ENCODE assay signal across 17 cellular contexts in the genomic region with DNA sequence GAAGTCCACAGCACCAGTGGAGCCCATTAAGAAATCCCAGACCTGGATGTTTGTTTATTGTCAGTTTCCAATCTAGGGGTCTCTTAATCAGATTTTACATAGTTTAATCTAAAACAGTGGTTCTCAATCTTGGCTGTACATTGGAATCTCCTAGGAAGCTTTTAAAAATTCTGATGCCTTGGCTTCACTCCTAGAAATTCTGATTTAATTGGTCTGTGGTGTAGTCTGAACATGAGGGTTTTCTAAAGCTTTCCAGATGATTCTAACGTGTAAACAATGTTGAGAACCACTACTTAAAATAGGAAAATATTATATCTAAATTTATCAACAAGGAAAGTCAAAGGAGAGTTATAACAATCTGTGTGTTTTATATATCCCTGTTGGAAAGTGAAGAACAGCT. TPM values are rescaled to one million over a fixed set of nuclear protein-coding genes. Genes with fewer than 3 reads are reported as not detected.
DNase-seq lines count a peak whose midpoint lies in the region.
"Had no signal": no experiment of that assay in that cellular context is flagged by ENCODE, and none has a peak within 500 bp of the region (broad histone marks: within the 10 kb centered on the region; RNA-seq: fewer than 3 reads in every experiment).

No MANE protein-coding gene starts in this region.

- H4K20me1 ChIP-seq in Karpas-422 (ENCODE audit: insufficient read depth, low read depth, low read length) = no peaks in the 10 kb centered on the region
- H4K20me1 ChIP-seq: BLaER1 treated with 17β-estradiol and CSF1 and Interleukin-3, amounts not matched to agents 10 nM and 100 nM had no signal

- H3K4me3 ChIP-seq in adipocyte (ENCODE audit: low read length) = no peak overlapping the region
- no peak overlapping the region for H3K4me3 ChIP-seq in Karpas-422 (ENCODE audit: low read length)
- H3K4me3 ChIP-seq: BLaER1 treated with 17β-estradiol and CSF1 and Interleukin-3, amounts not matched to agents 10 nM and 100 nM had no signal

- H3K4me1 ChIP-seq in adipocyte (ENCODE audit: control insufficient read depth, insufficient read depth, low read length) = peaks cover 10% of the 10 kb centered on the region
- H3K4me1 ChIP-seq in Karpas-422 (ENCODE audit: low read length) = peaks cover 2% of the 10 kb centered on the region
- H3K4me1 ChIP-seq: BLaER1 treated with 17β-estradiol and CSF1 and Interleukin-3, amounts not matched to agents 10 nM and 100 nM had no signal

- H3K9me3 ChIP-seq in adipocyte (ENCODE audit: control insufficient read depth, low read length) (no peaks in the 10 kb centered on the region), Karpas-422 (ENCODE audit: low read length) (no peaks in the 10 kb centered on the region)
- H3K9me3 ChIP-seq: BLaER1 treated with 17β-estradiol and CSF1 and Interleukin-3, amounts not matched to agents 10 nM and 100 nM had no signal

- H3K27me3 ChIP-seq in adipocyte (replicated peaks; ENCODE audit: control insufficient read depth, insufficient read depth, low read length) = no peaks in the 10 kb centered on the region
- H3K27me3 ChIP-seq in Karpas-422 (ENCODE audit: low read length) = no peaks in the 10 kb centered on the region
- H3K27me3 ChIP-seq: BLaER1 treated with 17β-estradiol and CSF1 and Interleukin-3, amounts not matched to agents 10 nM and 100 nM had no signal

- DNase-seq in GM04503 (ENCODE audit: low read depth) (peak; percentile 33), adipocyte (ENCODE audit: low read depth) (peak; percentile 63), fibroblast of gingiva (ENCODE audit: low read depth) (peak; percentile 72), iPS-NIHi7 (ENCODE audit: extremely low spot score) (no peak), T-helper 1 cell (no peak), Karpas-422 (no peak)
- no peak for DNase-seq in activated naive CD4-positive, alpha-beta T cell treated with anti-CD3 and anti-CD28 coated beads, Interleukin-2, amount 50 U/mL, for 16 hours
- DNase-seq: CD4-positive, alpha-beta T cell; GOT3; HCEC 1CT; NCI-H1048; NCI-H1694; NCI-H526 treated with DMSO at 0.1 percent for 48 hours; SW 1271 had no signal

- H3K4me2 ChIP-seq in Karpas-422 (ENCODE audit: low read depth, low read length, poor library complexity, severe bottlenecking) = no peak overlapping the region
- H3K4me2 ChIP-seq: BLaER1 treated with 17β-estradiol and CSF1 and Interleukin-3, amounts not matched to agents 10 nM and 100 nM; KMS-11 had no signal

- H3K79me2 ChIP-seq in Karpas-422 (ENCODE audit: low read length) = no peaks in the 10 kb centered on the region

- H3K27ac ChIP-seq in Karpas-422 (ENCODE audit: low read length) = no peak overlapping the region
- H3K27ac ChIP-seq: BLaER1 treated with 17β-estradiol and CSF1 and Interleukin-3, amounts not matched to agents 10 nM and 100 nM; HL-60; KMS-11 had no signal

- no peaks in the 10 kb centered on the region for H3K9me2 ChIP-seq in Karpas-422 (replicated peaks; ENCODE audit: insufficient read depth, low read length)

- H3K9ac ChIP-seq in adipocyte (ENCODE audit: low read length) (no peak overlapping the region), Karpas-422 (ENCODE audit: low read length) (no peak overlapping the region)
- H3K9ac ChIP-seq: BLaER1 treated with 17β-estradiol and CSF1 and Interleukin-3, amounts not matched to agents 10 nM and 100 nM; KMS-11 had no signal

- no peaks in the 10 kb centered on the region for H3K36me3 ChIP-seq in adipocyte (ENCODE audit: control insufficient read depth, insufficient read depth, low read length, severe bottlenecking)
- no peaks in the 10 kb centered on the region for H3K36me3 ChIP-seq in Karpas-422 (ENCODE audit: insufficient read depth, low read length)
- H3K36me3 ChIP-seq: BLaER1 treated with 17β-estradiol and CSF1 and Interleukin-3, amounts not matched to agents 10 nM and 100 nM had no signal

- no peak overlapping the region for H2AFZ ChIP-seq in Karpas-422 (ENCODE audit: low read length)

RNA-seq across cellular contexts. Expression of a gene that starts 56.5 kb away (rescaled TPM):
- 25.6 and 27.7 TPM in 2 replicates for total RNA-seq in Karpas-422 (2014; rRNA removed; shearing (Covaris generic); ENCODE audit: low replicate concordance)

Comparison
In these comparisons a context has a peak if more than half of its experiments do, and no peak if none do; other contexts are left out.
1. DNase-seq: peak in GM04503 (single experiment), adipocyte (single experiment) and fibroblast of gingiva (single experiment); none in iPS-NIHi7 (single experiment), T-helper 1 cell (0 of 5), activated naive CD4-positive, alpha-beta T cell treated with anti-CD3 and anti-CD28 coated beads, Interleukin-2, amount 50 U/mL, for 16 hours (single experiment) and Karpas-422 (single experiment).